In genomic region chr11:122863154-122863553, GRCh38 we compare ENCODE assay signal across 1 cellular context.
TF ChIP-seq lines count a peak whose summit lies in the region.

No MANE protein-coding gene starts in this region.

TF ChIP-seq in K562, 482 proteins besides CTCF, POLR2A, EP300 and RAD21 (continued from another document):
- TF ChIP-seq ZNF512 (tag; IDR thresholded peaks at IDR 0.05): peak; percentile 59
- peak; percentile 56 for TF ChIP-seq U2AF1 (optimal IDR thresholded peaks at IDR 0.05; ENCODE audit: low read depth, low read length)
